In the genomic region with DNA sequence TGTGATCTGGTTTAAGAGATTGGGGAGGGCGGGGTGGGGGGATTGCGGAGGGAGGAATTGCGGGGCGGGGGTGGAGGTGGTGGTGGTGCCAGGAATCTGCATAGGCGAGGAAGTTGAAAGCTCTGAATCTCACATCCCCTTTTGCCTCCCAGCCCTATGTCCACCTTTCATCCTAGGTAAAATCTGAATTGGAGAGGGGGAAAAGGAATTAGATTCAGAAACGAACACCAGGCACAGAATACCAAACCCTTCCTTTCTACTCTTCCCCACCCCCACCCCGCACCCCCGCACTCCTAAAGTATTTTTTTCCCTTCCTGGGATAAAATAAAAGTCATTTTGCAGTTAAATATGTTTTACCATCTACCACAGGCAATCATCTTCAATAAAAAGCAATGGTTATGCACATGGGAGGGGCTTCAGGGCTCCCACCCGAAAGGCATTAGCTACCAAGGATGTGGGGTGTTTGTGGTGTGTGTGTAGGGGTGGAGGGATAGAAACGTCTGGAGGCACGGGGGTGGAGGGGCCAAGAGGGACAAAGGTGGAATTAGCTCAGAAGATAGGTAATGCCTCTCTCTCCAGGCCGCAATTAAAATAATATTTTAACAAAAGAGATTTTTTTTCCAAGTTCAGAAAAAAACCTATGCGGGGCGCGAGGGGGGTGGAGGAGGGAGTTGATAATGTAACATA, we compare ENCODE assay signal across 1 cellular context.
TF ChIP-seq lines count a peak whose summit lies in the region.

No MANE protein-coding gene starts in this region.

TF ChIP-seq in H1, 55 proteins besides CTCF, POLR2A, EP300 and RAD21 (continued from another document):
- TF ChIP-seq RFX5 (IDR thresholded peaks at IDR 0.05; ENCODE audit: borderline replicate concordance, low read depth, low read length) = no peak
